In the genomic region with DNA sequence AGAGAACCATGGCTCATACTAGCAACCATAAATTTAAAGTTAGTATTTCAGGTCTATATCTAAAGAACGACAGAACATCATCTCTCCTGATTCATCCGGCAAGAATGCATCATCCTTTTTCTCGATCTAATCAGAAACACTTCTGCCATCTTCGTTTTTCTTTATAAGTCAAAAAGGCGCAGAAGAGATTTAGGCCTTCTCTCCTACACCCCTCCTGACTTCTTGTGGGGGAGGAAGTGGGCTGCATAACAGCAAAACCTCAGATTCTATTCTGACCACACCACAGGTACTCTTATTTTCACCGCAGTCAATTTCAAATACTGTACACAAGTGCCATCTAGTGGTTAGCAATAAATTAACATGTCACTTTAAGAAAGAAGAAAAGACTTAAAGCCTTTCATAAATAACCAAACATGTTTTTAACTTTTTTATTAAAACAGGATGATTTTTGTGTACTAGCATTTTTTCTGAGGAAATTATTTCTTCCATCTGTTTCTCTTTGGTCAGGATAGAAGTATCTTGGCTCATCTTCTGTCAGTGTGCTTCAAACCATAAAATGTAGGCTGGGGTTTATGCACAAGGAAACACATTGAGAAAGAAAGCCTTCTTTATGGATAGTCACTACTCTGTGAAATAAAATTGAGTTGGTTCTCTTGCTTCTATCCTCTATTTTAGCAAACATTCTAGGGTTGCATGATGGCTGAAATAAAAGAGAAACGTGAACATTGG, we compare ENCODE assay signal across 8 cellular contexts. TPM values are rescaled to one million over a fixed set of nuclear protein-coding genes. Genes with fewer than 3 reads are reported as not detected.
DNase-seq lines count a peak whose midpoint lies in the region; ATAC-seq and TF ChIP-seq lines count a peak whose summit lies in the region.

No MANE protein-coding gene starts in this region.

- ATAC-seq in GM21390 (IDR thresholded peaks at IDR 0.05; ENCODE audit: unreplicated experiment) (peak; percentile 90), HG03571 (IDR thresholded peaks at IDR 0.05; ENCODE audit: unreplicated experiment) (peak; percentile 94)

- intact Hi-C loops in ascending aorta (cut with DNase I), result no loop called here

- H3K27me3 ChIP-seq in ascending aorta, result no peaks in the 10 kb centered on the region

- TF ChIP-seq CTCF in ascending aorta (IDR thresholded peaks at IDR 0.05), result peak; percentile 37 to 62 (median 43)

- H3K36me3 ChIP-seq in ascending aorta, result no peaks in the 10 kb centered on the region

- H3K9me3 ChIP-seq in ascending aorta, result no peaks in the 10 kb centered on the region

- no peaks in the 10 kb centered on the region for H3K4me1 ChIP-seq in ascending aorta

- no peak overlapping the region for H3K4me3 ChIP-seq in ascending aorta

- no peak overlapping the region for H3K27ac ChIP-seq in ascending aorta

- DNase-seq in activated CD4-positive, alpha-beta T cell treated with anti-CD3 and anti-CD28 coated beads for 48 hours, result peak; percentile 51
- no peak for DNase-seq in activated CD4-positive, alpha-beta T cell treated with anti-CD3 and anti-CD28 coated beads, Interleukin-2, amount 50 U/mL, for 4 hours
- DNase-seq in NOMO-1 treated with DMSO at 0.1 percent for 48 hours (lab: John Stamatoyannopoulos, UW; ENCODE audit: unreplicated experiment) (peak; percentile 46), ascending aorta (ENCODE audit: low spot score in 2 of 2) (no peak), inferior parietal cortex (ENCODE audit: extremely low spot score) (peak; percentile 65)
- DNase-seq in stimulated activated CD8-positive, alpha-beta memory T cell treated with anti-CD3 and anti-CD28 coated beads, Interleukin-15, amount 100 ng/mL, for 48 hours (ENCODE audit: low read depth in 2 of 2), result peak; percentile 11 to 13

RNA-seq across cellular contexts. Expression of a gene that starts 48.3 kb away (rescaled TPM):
- 24.1 TPM for total RNA-seq in ascending aorta

Comparison
In these comparisons a context has a peak if more than half of its experiments do, and no peak if none do; other contexts are left out.
1. DNase-seq: peak in activated CD4-positive, alpha-beta T cell treated with anti-CD3 and anti-CD28 coated beads for 48 hours (single experiment), NOMO-1 treated with DMSO at 0.1 percent for 48 hours (single experiment), inferior parietal cortex (single experiment) and stimulated activated CD8-positive, alpha-beta memory T cell treated with anti-CD3 and anti-CD28 coated beads, Interleukin-15, amount 100 ng/mL, for 48 hours (2 of 2); none in activated CD4-positive, alpha-beta T cell treated with anti-CD3 and anti-CD28 coated beads, Interleukin-2, amount 50 U/mL, for 4 hours (0 of 2) and ascending aorta (0 of 2).